Comparison of ENCODE assay signal across 8 cellular contexts in genomic region chr2:155310589-155310988, GRCh38.
A peak's percentile ranks its signal among the peaks of the same experiment; 100 is the strongest.
DNase-seq lines count a peak whose midpoint lies in the region; ATAC-seq, FAIRE-seq and TF ChIP-seq lines count a peak whose summit lies in the region.

No MANE protein-coding gene starts in this region.

- H3K4me3 ChIP-seq in cardiac muscle cell (no peak overlapping the region), right cardiac atrium (ENCODE audit: low read length) (no peak overlapping the region), tibial artery (no peak overlapping the region)

- no peaks in the 10 kb centered on the region for H3K9me3 ChIP-seq in cardiac muscle cell (ENCODE audit: low read depth)
- H3K9me3 ChIP-seq in right cardiac atrium (ENCODE audit: control insufficient read depth, low read length) = no peaks in the 10 kb centered on the region
- H3K9me3 ChIP-seq in tibial artery = no peaks in the 10 kb centered on the region

- intact Hi-C loops in right cardiac atrium (cut with DNase I) = loop anchor here in 1 of 4 donors (5.0 kb wide), 1 partner anchor 908 kb away; no protein-coding TSS in a partner anchor
- intact Hi-C loops in tibial artery (cut with DNase I; ENCODE audit: low total_unique reads) = no loop called here

- no peaks in the 10 kb centered on the region for H3K27me3 ChIP-seq in cardiac muscle cell
- H3K27me3 ChIP-seq in right cardiac atrium (ENCODE audit: control insufficient read depth, insufficient read depth) = no peaks in the 10 kb centered on the region
- H3K27me3 ChIP-seq in tibial artery = no peaks in the 10 kb centered on the region

- H3K27ac ChIP-seq in cardiac muscle cell = no peak overlapping the region
- no peak overlapping the region for H3K27ac ChIP-seq in right cardiac atrium (ENCODE audit: low read length)
- no peak overlapping the region for H3K27ac ChIP-seq in tibial artery

- 9% methylated on average over 3 of the region's 3 CpGs for WGBS in right cardiac atrium

- H3K4me1 ChIP-seq in cardiac muscle cell (ENCODE audit: low read depth) = no peaks in the 10 kb centered on the region
- H3K4me1 ChIP-seq in right cardiac atrium (ENCODE audit: control insufficient read depth, insufficient read depth, low read length) = no peaks in the 10 kb centered on the region
- no peaks in the 10 kb centered on the region for H3K4me1 ChIP-seq in tibial artery

- peak; percentile 27 for TF ChIP-seq CTCF in cardiac muscle cell (IDR thresholded peaks at IDR 0.05; ENCODE audit: low read depth, low read length)
- TF ChIP-seq CTCF in tibial artery (IDR thresholded peaks at IDR 0.05) = peak; percentile 41 to 44

- H3K36me3 ChIP-seq in cardiac muscle cell = no peaks in the 10 kb centered on the region
- no peaks in the 10 kb centered on the region for H3K36me3 ChIP-seq in tibial artery

- DNase-seq in cardiac muscle cell (ENCODE audit: low read depth in 1 of 2, low spot score in 1 of 2) (peak; percentile 33 to 47), right cardiac atrium (no peak), HS-27A (ENCODE audit: low read depth) (peak; percentile 1), RCC 7860 (ENCODE audit: low spot score) (peak; percentile 16), fibroblast of the conjunctiva (ENCODE audit: low read depth) (peak; percentile 14), tibial artery (no peak), amygdala (lab: John Stamatoyannopoulos, UW) (no peak)

- ATAC-seq in right cardiac atrium (no peak), GM21717 (IDR thresholded peaks at IDR 0.05; ENCODE audit: unreplicated experiment) (no peak)

- FAIRE-seq in RCC 7860 (lab: Jason Lieb, UNC) = peak; percentile 34

Comparison
In these comparisons a context has a peak if more than half of its experiments do, and no peak if none do; other contexts are left out.
1. DNase-seq: peak in cardiac muscle cell (2 of 2), HS-27A (single experiment), RCC 7860 (single experiment) and fibroblast of the conjunctiva (single experiment); none in right cardiac atrium (0 of 3), tibial artery (0 of 2) and amygdala (0 of 56).